ENCODE assay signal across 11 cellular contexts in genomic region chr6:127939442-127940066, GRCh38. TPM values are rescaled to one million over a fixed set of nuclear protein-coding genes. Genes with fewer than 3 reads are reported as not detected.
DNase-seq lines count a peak whose midpoint lies in the region; ATAC-seq and TF ChIP-seq lines count a peak whose summit lies in the region.
"Had no signal": no experiment of that assay in that cellular context is flagged by ENCODE, and none has a peak within 500 bp of the region (broad histone marks: within the 10 kb centered on the region; RNA-seq: fewer than 3 reads in every experiment).

No MANE protein-coding gene starts in this region.

- H3K27ac ChIP-seq in GM23248 (peak overlapping the region; percentile 80), SK-N-MC (peak overlapping the region; percentile 94)

- H3K9me3 ChIP-seq in GM23248 (ENCODE audit: low read depth) (no peaks in the 10 kb centered on the region), SK-N-MC (ENCODE audit: low read depth, low read length) (no peaks in the 10 kb centered on the region), neuron (ENCODE audit: low read length) (no peaks in the 10 kb centered on the region)

- H4K20me1 ChIP-seq in GM23248 (ENCODE audit: insufficient read depth) = no peaks in the 10 kb centered on the region

- H3K4me1 ChIP-seq in GM23248 (ENCODE audit: insufficient read depth) (peaks cover 18% of the 10 kb centered on the region), neuron (ENCODE audit: insufficient read depth, low read length) (no peaks in the 10 kb centered on the region)

- H3K9me2 ChIP-seq in GM23248 (ENCODE audit: insufficient read depth) = no peaks in the 10 kb centered on the region

- H2AFZ ChIP-seq in GM23248 = peak overlapping the region; percentile 87
- peak overlapping the region; percentile 46 for H2AFZ ChIP-seq in neuron (ENCODE audit: low read depth, low read length)

- H3K4me2 ChIP-seq in GM23248 (ENCODE audit: unreplicated experiment) = peak overlapping the region; percentile 57

- H3K9ac ChIP-seq in GM23248 = peak overlapping the region; percentile 67
- peak overlapping the region; percentile 36 for H3K9ac ChIP-seq in SK-N-MC (ENCODE audit: insufficient read length)

- TF ChIP-seq CTCF in epithelial cell of esophagus (IDR thresholded peaks at IDR 0.05; ENCODE audit: insufficient read depth, low read depth, low read length, missing control alignments) = no peak

- H3K79me2 ChIP-seq in GM23248 (ENCODE audit: insufficient read depth) = no peaks in the 10 kb centered on the region

- ATAC-seq in HG03342 (IDR thresholded peaks at IDR 0.05; ENCODE audit: unreplicated experiment) = no peak
- ATAC-seq: WTC11 had no signal

- in situ Hi-C loops in GM23248 (cut with MboI) = no loop called here

- DNase-seq in GM23248 (peak; percentile 49), SK-N-MC (ENCODE audit: low read depth, low spot score) (peak; percentile 53), epithelial cell of esophagus (ENCODE audit: low read depth) (peak; percentile 51), T-helper 9 cell (no peak), 8988T (no peak), NCI-H82 treated with DMSO at 0.1 percent for 48 hours (lab: John Stamatoyannopoulos, UW; ENCODE audit: unreplicated experiment) (no peak)
- DNase-seq: NCI-H446 treated with DMSO at 0.1 percent for 48 hours had no signal

- H3K4me3 ChIP-seq in GM23248 (no peak overlapping the region), SK-N-MC (peak overlapping the region; percentile 47), epithelial cell of esophagus (ENCODE audit: low read length) (no peak overlapping the region), neuron (ENCODE audit: low read length) (no peak overlapping the region)

- H3F3A ChIP-seq in GM23248 (ENCODE audit: insufficient read depth) = no peaks in the 10 kb centered on the region

- 17 to 22% methylated on average over 3 of the region's 3 CpGs for WGBS in GM23248 (ENCODE audit: low coverage in 1 of 2, low lambda C conversion rate in 2 of 2, missing lambda C conversion rate in 2 of 2), 2 experiments

- H3K36me3 ChIP-seq in GM23248 (ENCODE audit: low read depth) = no peaks in the 10 kb centered on the region
- H3K36me3 ChIP-seq in SK-N-MC (ENCODE audit: insufficient read depth, low read length) = no peaks in the 10 kb centered on the region
- H3K36me3 ChIP-seq in neuron (ENCODE audit: insufficient read depth, low read length) = no peaks in the 10 kb centered on the region

- no peaks in the 10 kb centered on the region for H3K27me3 ChIP-seq in GM23248 (replicated peaks; ENCODE audit: insufficient read depth)
- H3K27me3 ChIP-seq in neuron (ENCODE audit: insufficient read depth, low read length) = no peaks in the 10 kb centered on the region

RNA-seq across cellular contexts. Expression of gene THEMIS, which starts 38.7 kb away (rescaled TPM):
- 0.11 and 0.25 TPM in 2 replicates for total RNA-seq in GM23248 (2014; rRNA removed; shearing (Covaris generic))
- 0.05 and 0.33 TPM in 2 replicates for polyA plus RNA-seq in GM23248 (2016; fragmentation: Nextera tagmentation; extraction: Ambion mirVana)
- total RNA-seq: kidney epithelial cell, WTC11 had no signal

Comparison
In these comparisons a context has a peak if more than half of its experiments do, and no peak if none do; other contexts are left out.
1. DNase-seq: peak in GM23248 (single experiment), SK-N-MC (single experiment) and epithelial cell of esophagus (single experiment); none in T-helper 9 cell (single experiment), 8988T (single experiment) and NCI-H82 treated with DMSO at 0.1 percent for 48 hours (single experiment).